In the genomic region with DNA sequence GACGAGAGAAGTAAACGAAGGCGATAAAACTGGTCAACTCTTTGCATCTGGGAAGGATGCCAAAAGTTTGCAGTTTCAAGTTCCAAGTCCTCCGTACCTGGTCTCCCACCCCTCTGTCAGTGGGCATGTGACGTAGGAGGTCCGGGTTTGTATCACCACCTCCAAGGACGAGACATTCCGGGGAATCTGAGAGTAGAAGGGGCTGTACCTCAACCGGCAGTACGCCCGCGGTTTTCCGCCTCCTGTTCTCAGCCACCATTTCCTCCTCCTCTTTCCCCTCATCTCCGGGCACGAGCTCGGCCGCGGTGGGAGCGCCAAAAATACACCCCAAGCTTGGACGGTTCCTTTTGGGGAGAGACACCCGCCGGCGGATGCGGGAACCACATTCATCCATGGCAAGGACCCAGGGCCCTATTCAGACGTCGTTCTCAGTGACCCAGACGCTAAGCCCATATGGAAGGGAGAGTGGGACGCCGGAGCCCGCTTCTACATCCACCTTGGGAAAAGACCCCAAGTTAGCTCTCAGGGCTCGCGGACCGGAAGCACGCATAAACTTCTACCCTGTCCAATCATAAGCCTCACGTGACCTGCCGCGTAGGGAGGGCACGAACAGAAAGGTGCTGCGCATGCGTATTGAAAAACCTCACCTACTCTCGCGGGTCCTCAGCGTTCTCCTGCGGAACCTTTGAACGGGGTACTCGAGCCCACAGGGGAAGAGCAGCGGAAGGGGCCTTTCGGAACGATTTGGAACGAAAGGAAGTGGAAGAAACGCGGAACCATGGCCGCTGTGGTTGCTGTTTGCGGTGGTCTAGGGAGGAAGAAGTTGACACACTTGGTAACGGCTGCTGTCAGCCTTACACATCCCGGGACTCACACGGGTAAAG, we compare ENCODE assay signal across 8 cellular contexts. TPM values are rescaled to one million over a fixed set of nuclear protein-coding genes. Genes with fewer than 3 reads are reported as not detected.
DNase-seq lines count a peak whose midpoint lies in the region; ATAC-seq and TF ChIP-seq lines count a peak whose summit lies in the region.

A gene with protein sequence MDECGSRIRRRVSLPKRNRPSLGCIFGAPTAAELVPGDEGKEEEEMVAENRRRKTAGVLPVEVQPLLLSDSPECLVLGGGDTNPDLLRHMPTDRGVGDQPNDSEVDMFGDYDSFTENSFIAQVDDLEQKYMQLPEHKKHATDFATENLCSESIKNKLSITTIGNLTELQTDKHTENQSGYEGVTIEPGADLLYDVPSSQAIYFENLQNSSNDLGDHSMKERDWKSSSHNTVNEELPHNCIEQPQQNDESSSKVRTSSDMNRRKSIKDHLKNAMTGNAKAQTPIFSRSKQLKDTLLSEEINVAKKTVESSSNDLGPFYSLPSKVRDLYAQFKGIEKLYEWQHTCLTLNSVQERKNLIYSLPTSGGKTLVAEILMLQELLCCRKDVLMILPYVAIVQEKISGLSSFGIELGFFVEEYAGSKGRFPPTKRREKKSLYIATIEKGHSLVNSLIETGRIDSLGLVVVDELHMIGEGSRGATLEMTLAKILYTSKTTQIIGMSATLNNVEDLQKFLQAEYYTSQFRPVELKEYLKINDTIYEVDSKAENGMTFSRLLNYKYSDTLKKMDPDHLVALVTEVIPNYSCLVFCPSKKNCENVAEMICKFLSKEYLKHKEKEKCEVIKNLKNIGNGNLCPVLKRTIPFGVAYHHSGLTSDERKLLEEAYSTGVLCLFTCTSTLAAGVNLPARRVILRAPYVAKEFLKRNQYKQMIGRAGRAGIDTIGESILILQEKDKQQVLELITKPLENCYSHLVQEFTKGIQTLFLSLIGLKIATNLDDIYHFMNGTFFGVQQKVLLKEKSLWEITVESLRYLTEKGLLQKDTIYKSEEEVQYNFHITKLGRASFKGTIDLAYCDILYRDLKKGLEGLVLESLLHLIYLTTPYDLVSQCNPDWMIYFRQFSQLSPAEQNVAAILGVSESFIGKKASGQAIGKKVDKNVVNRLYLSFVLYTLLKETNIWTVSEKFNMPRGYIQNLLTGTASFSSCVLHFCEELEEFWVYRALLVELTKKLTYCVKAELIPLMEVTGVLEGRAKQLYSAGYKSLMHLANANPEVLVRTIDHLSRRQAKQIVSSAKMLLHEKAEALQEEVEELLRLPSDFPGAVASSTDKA (minus strand): TSS at position 524 of the 884 bp plus-strand sequence. CDS start 130 bp downstream, at position 394.
MRPS18C (plus strand) TSS at position 759 of the 884 bp plus-strand sequence; CDS start at position 779, 20 bp downstream.

- H3K9ac ChIP-seq in SK-N-SH, result peak within 1 kb of the TSS; percentile 87

- under 1% methylated on average over 44 of the region's 57 CpGs for WGBS in SK-N-SH (ENCODE audit: low lambda C conversion rate)

- H3K9me3 ChIP-seq in SK-N-SH, result no peaks in the 10 kb centered on the region

- peak within 1 kb of the TSS; percentile 97 for H2AFZ ChIP-seq in SK-N-SH (ENCODE audit: low read depth)

- H3K4me2 ChIP-seq in SK-N-SH, result peak within 1 kb of the TSS; percentile 92

- H3K36me3 ChIP-seq in SK-N-SH (replicated peaks in 1 of 2; ENCODE audit: control insufficient read depth in 1 of 2, insufficient read depth in 2 of 2, low read length in 1 of 2), result peaks cover 41% of the 10 kb centered on the region in 2 experiments

- TF ChIP-seq RAD21 in SK-N-SH (IDR thresholded peaks at IDR 0.05; ENCODE audit: low read length), result no peak

- CTCF ChIA-PET in SK-N-SH (lab: Yijun Ruan, JAX), result no interaction called here

- DNase-seq in GM10266 (ENCODE audit: extremely low spot score), result peak; percentile 89
- DNase-seq in NCI-H1048 (lab: John Stamatoyannopoulos, UW), result peak; percentile 97
- peak; percentile 90 for DNase-seq in SK-N-SH
- peak; percentile 94 for DNase-seq in activated naive CD4-positive, alpha-beta T cell treated with anti-CD3 and anti-CD28 coated beads, Interleukin-2, amount 50 U/mL, for 16 hours
- peak; percentile 95 for DNase-seq in germinal center (ENCODE audit: low spot score)
- peak; percentile 96 for DNase-seq in non-pigmented ciliary epithelial cell (ENCODE audit: low read depth)
- peak; percentile 99 for DNase-seq in superior temporal gyrus (ENCODE audit: extremely low spot score)

- H3K27me3 ChIP-seq in SK-N-SH (ENCODE audit: insufficient read depth), result no peaks in the 10 kb centered on the region

- peak within 1 kb of the TSS; percentile 95 to 98 for H3K4me3 ChIP-seq in SK-N-SH (ENCODE audit: low read depth in 2 of 2, low read length in 1 of 2)

- H3F3A ChIP-seq in SK-N-SH (replicated peaks; ENCODE audit: insufficient read depth), result no peaks in the 10 kb centered on the region

- H3K27ac ChIP-seq in SK-N-SH (ENCODE audit: low read depth in 2 of 2, low read length in 1 of 2), result peak within 1 kb of the TSS; percentile 93 to 96

- ATAC-seq in HG02588 (IDR thresholded peaks at IDR 0.05; ENCODE audit: unreplicated experiment), result peak; percentile 94

- no peaks in the 10 kb centered on the region for H4K20me1 ChIP-seq in SK-N-SH (ENCODE audit: insufficient read depth)

- POLR2A ChIA-PET in SK-N-SH (lab: Yijun Ruan, JAX), result interaction anchor here (0.5 to 1.2 kb wide), 3 partner anchors 28 to 171 kb away, joined by 3 to 5 read pairs (median 5); partner anchors contain the start of genes ABRAXAS1 and COQ2

- TF ChIP-seq CTCF in GM10266 (IDR thresholded peaks at IDR 0.05; ENCODE audit: control insufficient read depth, insufficient read depth, low read depth, missing control alignments) (peak; percentile 19), SK-N-SH (IDR thresholded peaks at IDR 0.05) (peak; percentile 39; the same call in 1 of the 2 replicates)

- H3K79me2 ChIP-seq in SK-N-SH (ENCODE audit: insufficient read depth), result peaks cover 54% of the 10 kb centered on the region

- H3K9me2 ChIP-seq in SK-N-SH, result no peaks in the 10 kb centered on the region

- H3K4me1 ChIP-seq in SK-N-SH (ENCODE audit: control insufficient read depth in 1 of 2, insufficient read depth in 2 of 2, low read depth in 1 of 2, low read length in 1 of 2), result peaks cover 0 to 11% of the 10 kb centered on the region in 2 experiments; a peak in 2 of 4 replicates

- no peak for TF ChIP-seq EP300 in SK-N-SH (IDR thresholded peaks at IDR 0.05; ENCODE audit: borderline replicate concordance in 1 of 2, low read depth in 1 of 2, low read length in 1 of 2)

TF ChIP-seq in SK-N-SH, 30 proteins besides CTCF, POLR2A, EP300 and RAD21 (continues in another document):
- TF ChIP-seq SIN3A (IDR thresholded peaks at IDR 0.05; ENCODE audit: borderline replicate concordance, low read depth, low read length) (peak; percentile 99), RXRA (IDR thresholded peaks at IDR 0.05; ENCODE audit: borderline replicate concordance, low read depth) (no peak), PBX3 (IDR thresholded peaks at IDR 0.05) (0 out of 2 replicates have a peak, but pooled peaks have one; percentile 11), FOSL2 (IDR thresholded peaks at IDR 0.05; ENCODE audit: borderline replicate concordance, low read depth) (no peak; the same call in 1 of the 2 replicates), NRF1 (IDR thresholded peaks at IDR 0.05; ENCODE audit: low read depth, low read length) (peak; percentile 96), TCF12 (IDR thresholded peaks at IDR 0.05) (no peak), MXI1 (IDR thresholded peaks at IDR 0.05; ENCODE audit: low read depth, low read length) (peak; percentile 49; the same call in 1 of the 2 replicates), RFX5 (IDR thresholded peaks at IDR 0.05; ENCODE audit: low read length) (peak; percentile 67; the same call in 1 of the 2 replicates), GATA2 (CRISPR knock-in tag; IDR thresholded peaks at IDR 0.05) (no peak)
- TF ChIP-seq, protein P1, sequence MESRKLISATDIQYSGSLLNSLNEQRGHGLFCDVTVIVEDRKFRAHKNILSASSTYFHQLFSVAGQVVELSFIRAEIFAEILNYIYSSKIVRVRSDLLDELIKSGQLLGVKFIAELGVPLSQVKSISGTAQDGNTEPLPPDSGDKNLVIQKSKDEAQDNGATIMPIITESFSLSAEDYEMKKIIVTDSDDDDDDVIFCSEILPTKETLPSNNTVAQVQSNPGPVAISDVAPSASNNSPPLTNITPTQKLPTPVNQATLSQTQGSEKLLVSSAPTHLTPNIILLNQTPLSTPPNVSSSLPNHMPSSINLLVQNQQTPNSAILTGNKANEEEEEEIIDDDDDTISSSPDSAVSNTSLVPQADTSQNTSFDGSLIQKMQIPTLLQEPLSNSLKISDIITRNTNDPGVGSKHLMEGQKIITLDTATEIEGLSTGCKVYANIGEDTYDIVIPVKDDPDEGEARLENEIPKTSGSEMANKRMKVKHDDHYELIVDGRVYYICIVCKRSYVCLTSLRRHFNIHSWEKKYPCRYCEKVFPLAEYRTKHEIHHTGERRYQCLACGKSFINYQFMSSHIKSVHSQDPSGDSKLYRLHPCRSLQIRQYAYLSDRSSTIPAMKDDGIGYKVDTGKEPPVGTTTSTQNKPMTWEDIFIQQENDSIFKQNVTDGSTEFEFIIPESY (IDR thresholded peaks at IDR 0.05; ENCODE audit: borderline replicate concordance, low read depth), result peak; percentile 98
- TF ChIP-seq, protein P2, sequence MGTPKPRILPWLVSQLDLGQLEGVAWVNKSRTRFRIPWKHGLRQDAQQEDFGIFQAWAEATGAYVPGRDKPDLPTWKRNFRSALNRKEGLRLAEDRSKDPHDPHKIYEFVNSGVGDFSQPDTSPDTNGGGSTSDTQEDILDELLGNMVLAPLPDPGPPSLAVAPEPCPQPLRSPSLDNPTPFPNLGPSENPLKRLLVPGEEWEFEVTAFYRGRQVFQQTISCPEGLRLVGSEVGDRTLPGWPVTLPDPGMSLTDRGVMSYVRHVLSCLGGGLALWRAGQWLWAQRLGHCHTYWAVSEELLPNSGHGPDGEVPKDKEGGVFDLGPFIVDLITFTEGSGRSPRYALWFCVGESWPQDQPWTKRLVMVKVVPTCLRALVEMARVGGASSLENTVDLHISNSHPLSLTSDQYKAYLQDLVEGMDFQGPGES (IDR thresholded peaks at IDR 0.05; ENCODE audit: low read depth, low read length), result peak; percentile 28; the same call in 1 of the 2 replicates

RNA-seq across cellular contexts. Expression of the first gene that starts in this region (rescaled TPM):
- polyA plus RNA-seq in SK-N-SH (2012; rRNA removed), result 7.2 and 8.1 TPM in 2 replicates
- 8.2 and 8.3 TPM in 2 replicates for polyA plus RNA-seq in SK-N-SH (2012; cell fraction: cytosol; rRNA removed)
- polyA plus RNA-seq in SK-N-SH (2012; cell fraction: nucleus; rRNA removed), result 8.3 and 8.8 TPM in 2 replicates

RNA-seq across cellular contexts. Expression of gene MRPS18C, which starts in this region (rescaled TPM):
- 19.7 and 22.2 TPM in 2 replicates for polyA plus RNA-seq in SK-N-SH (2012; rRNA removed)
- 26.4 and 35.2 TPM in 2 replicates for polyA plus RNA-seq in SK-N-SH (2012; cell fraction: cytosol; rRNA removed)
- 6.4 and 11.0 TPM in 2 replicates for polyA plus RNA-seq in SK-N-SH (2012; cell fraction: nucleus; rRNA removed)

Comparison
In these comparisons a context has a peak if more than half of its experiments do, and no peak if none do; other contexts are left out.
1. Peak in every context shown above with its lines: DNase-seq, ATAC-seq, H3K4me3 ChIP-seq and H3K27ac ChIP-seq.